In the genomic region with DNA sequence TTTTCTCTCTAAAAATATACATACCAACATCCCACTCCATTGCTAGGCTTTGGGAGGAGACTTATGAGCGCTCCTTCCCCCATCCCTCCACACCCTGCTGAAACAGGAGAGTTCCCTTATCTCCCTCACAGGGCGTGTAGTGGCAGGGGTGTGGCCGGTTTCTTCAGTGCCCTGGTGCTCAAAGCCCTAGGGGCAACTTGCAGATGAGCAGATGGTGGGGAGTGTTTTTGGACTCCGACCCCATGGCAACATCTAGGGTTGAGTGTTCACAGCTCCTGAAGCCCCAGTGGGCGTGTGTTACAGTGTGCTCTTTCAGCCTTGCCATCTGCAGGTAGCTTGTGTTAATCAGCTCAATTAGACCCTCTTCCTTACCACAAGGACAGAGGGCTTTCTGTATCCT, we compare ENCODE assay signal across 8 cellular contexts.
A peak's percentile ranks its signal among the peaks of the same experiment; 100 is the strongest.
DNase-seq lines count a peak whose midpoint lies in the region; ATAC-seq and TF ChIP-seq lines count a peak whose summit lies in the region.

No MANE protein-coding gene starts in this region.

- no peak for TF ChIP-seq CTCF in NB4 (IDR thresholded peaks at IDR 0.05; ENCODE audit: low read depth, low read length)
- TF ChIP-seq CTCF in thyroid gland (IDR thresholded peaks at IDR 0.05) = no peak

- POLR2A ChIA-PET in HEK293T (lab: Yijun Ruan, JAX) = no interaction called here

- H3K4me3 ChIP-seq in NB4 (ENCODE audit: low read depth, low read length) = peak overlapping the region; percentile 44
- H3K4me3 ChIP-seq in thyroid gland (replicated peaks in 1 of 3) = no peak overlapping the region

- DNase-seq in HEK293T (ENCODE audit: extremely low spot score) (peak; percentile 8), NB4 (ENCODE audit: low read depth) (peak; percentile 83), germinal center (ENCODE audit: low spot score) (peak; percentile 47), putamen (ENCODE audit: low spot score) (no peak), thyroid gland (no peak)
- DNase-seq in effector CD4-positive, alpha-beta T cell = no peak

- intact Hi-C loops in thyroid gland (cut with DNase I) = no loop called here

- WGBS in thyroid gland, 2 donors = 81 to 84% methylated on average over 5 of the region's 5 CpGs

- CTCF ChIA-PET in HEK293T (lab: Yijun Ruan, JAX) = no interaction called here

- TF ChIP-seq POLR2A in NB4 (IDR thresholded peaks at IDR 0.05; ENCODE audit: extremely low read depth, insufficient read length) (no peak), thyroid gland (IDR thresholded peaks at IDR 0.05) (no peak)

- no peaks in the 10 kb centered on the region for H3K36me3 ChIP-seq in thyroid gland

- ATAC-seq in GM18498 (IDR thresholded peaks at IDR 0.05; ENCODE audit: unreplicated experiment) (peak; percentile 27), HG02798 (IDR thresholded peaks at IDR 0.05; ENCODE audit: poor library complexity, unreplicated experiment) (no peak)

- H3K27ac ChIP-seq in thyroid gland = no peak overlapping the region

- no peaks in the 10 kb centered on the region for H3K9me3 ChIP-seq in thyroid gland

- H3K27me3 ChIP-seq in thyroid gland = no peaks in the 10 kb centered on the region

- no peaks in the 10 kb centered on the region for H3K4me1 ChIP-seq in thyroid gland

TF ChIP-seq in HEK293T, 16 proteins besides CTCF, POLR2A, EP300 and RAD21:
- TF ChIP-seq LEF1 (IDR thresholded peaks at IDR 0.05; ENCODE audit: borderline replicate concordance) (no peak), ELF4 (IDR thresholded peaks at IDR 0.05) (no peak), ARNT (IDR thresholded peaks at IDR 0.05) (no peak), TARDBP (IDR thresholded peaks at IDR 0.05) (no peak), HDGF (IDR thresholded peaks at IDR 0.05; ENCODE audit: borderline replicate concordance) (no peak), FOXK2 (IDR thresholded peaks at IDR 0.05) (no peak), FOXM1 (IDR thresholded peaks at IDR 0.05; ENCODE audit: borderline replicate concordance) (no peak), ZNF384 (IDR thresholded peaks at IDR 0.05) (no peak), SP1 (IDR thresholded peaks at IDR 0.05) (no peak), BHLHE40 (IDR thresholded peaks at IDR 0.05; ENCODE audit: borderline replicate concordance) (no peak), SUZ12 (IDR thresholded peaks at IDR 0.05) (no peak), L3MBTL2 (conservative IDR thresholded peaks at IDR 0.05) (no peak), NFRKB (IDR thresholded peaks at IDR 0.05) (no peak), FOXA1 (IDR thresholded peaks at IDR 0.05) (no peak), CTBP1 (IDR thresholded peaks at IDR 0.05; ENCODE audit: borderline replicate concordance) (no peak)
- TF ChIP-seq, protein P1, sequence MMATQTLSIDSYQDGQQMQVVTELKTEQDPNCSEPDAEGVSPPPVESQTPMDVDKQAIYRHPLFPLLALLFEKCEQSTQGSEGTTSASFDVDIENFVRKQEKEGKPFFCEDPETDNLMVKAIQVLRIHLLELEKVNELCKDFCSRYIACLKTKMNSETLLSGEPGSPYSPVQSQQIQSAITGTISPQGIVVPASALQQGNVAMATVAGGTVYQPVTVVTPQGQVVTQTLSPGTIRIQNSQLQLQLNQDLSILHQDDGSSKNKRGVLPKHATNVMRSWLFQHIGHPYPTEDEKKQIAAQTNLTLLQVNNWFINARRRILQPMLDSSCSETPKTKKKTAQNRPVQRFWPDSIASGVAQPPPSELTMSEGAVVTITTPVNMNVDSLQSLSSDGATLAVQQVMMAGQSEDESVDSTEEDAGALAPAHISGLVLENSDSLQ (IDR thresholded peaks at IDR 0.05) = no peak
TF ChIP-seq in HEK293T: peak in this region for 0.

Comparison
In these comparisons a context has a peak if more than half of its experiments do, and no peak if none do; other contexts are left out.
1. DNase-seq: peak in HEK293T (single experiment), NB4 (single experiment) and germinal center (single experiment); none in putamen (single experiment), thyroid gland (0 of 2) and effector CD4-positive, alpha-beta T cell (single experiment).